ENCODE assay signal across 11 cellular contexts in the genomic region with DNA sequence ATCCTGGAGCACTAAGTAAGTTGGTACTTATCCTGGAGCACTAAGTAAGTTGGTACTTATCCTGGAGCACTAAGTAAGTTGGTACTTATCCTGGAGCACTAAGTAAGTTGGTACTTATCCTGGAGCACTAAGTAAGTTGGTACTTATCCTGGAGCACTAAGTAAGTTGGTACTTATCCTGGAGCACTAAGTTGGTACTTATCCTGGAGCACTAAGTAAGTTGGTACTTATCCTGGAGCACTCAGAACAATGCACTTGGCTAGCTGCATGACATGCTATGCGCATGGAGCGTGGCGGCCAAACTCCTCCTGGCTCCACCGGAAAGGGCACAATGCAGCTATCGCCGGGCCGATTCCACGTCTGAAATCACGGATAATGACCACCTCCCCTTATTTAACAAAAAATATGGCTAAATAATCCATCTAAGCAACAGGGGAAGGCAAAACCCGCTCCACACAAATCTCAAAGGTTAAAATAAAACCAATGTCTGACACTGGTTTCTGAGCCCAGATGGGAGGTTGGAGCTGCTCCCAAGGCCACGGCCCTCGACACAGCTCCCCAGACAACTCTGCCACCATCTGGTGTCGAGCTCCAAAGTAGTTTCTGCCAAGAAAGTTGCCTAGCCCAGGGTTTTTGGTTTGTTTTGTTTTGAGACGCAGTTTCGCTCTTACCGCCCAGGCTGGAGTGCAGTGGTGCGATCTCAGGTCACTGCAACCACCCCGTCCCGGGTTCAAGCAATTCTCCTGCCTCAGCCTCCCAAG. TPM values are rescaled to one million over a fixed set of nuclear protein-coding genes. Genes with fewer than 3 reads are reported as not detected.
DNase-seq lines count a peak whose midpoint lies in the region; ATAC-seq, FAIRE-seq and TF ChIP-seq lines count a peak whose summit lies in the region.
"Not testable (repeated sequence)": the region's sequence is repeated elsewhere in the genome, so short reads cannot be mapped to it uniquely, and the experiment has no call there.
"Had no signal": no experiment of that assay in that cellular context is flagged by ENCODE, and none has a peak within 500 bp of the region (broad histone marks: within the 10 kb centered on the region; RNA-seq: fewer than 3 reads in every experiment).

No MANE protein-coding gene starts in this region.

- peaks cover 12% of the 10 kb centered on the region for H3K79me1 ChIP-seq in H1 (ENCODE audit: low read depth, low read length)

- in situ Hi-C loops in HepG2 (cut with HindIII; ENCODE audit: extremely low pct_ligation_motif_present, low pct_unique_long_range_greater_than_20kb): loop anchor here (10.0 kb wide), 1 partner anchor 366 kb away; no protein-coding TSS in a partner anchor

- CTCF ChIA-PET in Caco-2 (lab: Charles Lee); HepG2 (lab: Yijun Ruan, JAX; ENCODE audit: low intra/inter-chr PET ratio, low total read pairs): not testable (repeated sequence)
- CTCF ChIA-PET in activated CD8-positive, alpha-beta T cell treated with anti-CD3 and anti-CD28 coated beads for 36 hours (lab: Charles Lee): interaction anchor here (1.1 to 1.3 kb wide), 3 partner anchors 80 to 494 kb away, joined by 3 to 4 read pairs (median 3); no protein-coding TSS in a partner anchor
- CTCF ChIA-PET in H1 (lab: Charles Lee; ENCODE audit: partially characterized antibody): interaction anchor here (0.6 to 10.6 kb wide), 10 partner anchors 8 to 310 kb away, joined by 3 to 99 read pairs (median 4); a partner anchor contains a TSS

- H3K36me3 ChIP-seq in Caco-2 (ENCODE audit: control insufficient read depth, insufficient read depth, low read length): peaks cover 11% of the 10 kb centered on the region
- H3K36me3 ChIP-seq in astrocyte (ENCODE audit: insufficient read depth, low read length): not testable (repeated sequence)
- peaks cover 2 to 13% (median 11%) of the 10 kb centered on the region in 4 experiments; a peak in 6 of 8 replicates for H3K36me3 ChIP-seq in H1 (ENCODE audit: control insufficient read depth in 2 of 4, insufficient read depth in 4 of 4, low read length in 3 of 4)
- peaks cover 17 to 34% of the 10 kb centered on the region in 2 experiments; a peak in 4 of 5 replicates for H3K36me3 ChIP-seq in HepG2 (replicated peaks in 1 of 2; ENCODE audit: control insufficient read depth in 1 of 2, insufficient read depth in 2 of 2, low read length in 2 of 2)

- not testable (repeated sequence) for H3K23me2 ChIP-seq in H1 (ENCODE audit: low read depth, low read length)

- not testable (repeated sequence) for TF ChIP-seq CTCF in Caco-2 (IDR thresholded peaks at IDR 0.05; ENCODE audit: insufficient read depth in 1 of 2, low read depth in 1 of 2, low read length in 1 of 2, severe bottlenecking in 1 of 2, unreplicated experiment in 1 of 2); activated CD8-positive, alpha-beta T cell treated with anti-CD3 and anti-CD28 coated beads for 36 hours (IDR thresholded peaks at IDR 0.05); astrocyte (IDR thresholded peaks at IDR 0.05; ENCODE audit: insufficient read depth, low read depth, low read length); H1 (IDR thresholded peaks at IDR 0.05; ENCODE audit: control extremely low read depth in 1 of 3, insufficient read depth in 1 of 3, low read depth in 1 of 3, low read length in 3 of 3); HepG2 (CRISPR knock-in tag; IDR thresholded peaks at IDR 0.05)

- H3K27me3 Mint-ChIP-seq in Caco-2 (ENCODE audit: insufficient read depth, unreplicated experiment); activated CD8-positive, alpha-beta T cell treated with anti-CD3 and anti-CD28 coated beads for 36 hours; astrocyte (ENCODE audit: low read depth, unreplicated experiment): not testable (repeated sequence)

- not testable (repeated sequence) for H3K9me3 Mint-ChIP-seq in Caco-2 (ENCODE audit: unreplicated experiment); activated CD8-positive, alpha-beta T cell treated with anti-CD3 and anti-CD28 coated beads for 36 hours; astrocyte (ENCODE audit: unreplicated experiment); stimulated activated effector memory CD8-positive, alpha-beta T cell treated with anti-CD3 and anti-CD28 coated beads, Interleukin-12 subunit alpha, Interleukin-12 subunit beta, amount 100 ng/mL, for 72 hours

- H4K20me1 ChIP-seq in astrocyte (ENCODE audit: insufficient read depth, low read length) (peaks cover 48% of the 10 kb centered on the region), H1 (replicated peaks in 1 of 2; ENCODE audit: control insufficient read depth in 1 of 2, insufficient read depth in 2 of 2, low read length in 2 of 2) (peaks cover 0 to 16% of the 10 kb centered on the region in 2 experiments)
- not testable (repeated sequence) for H4K20me1 ChIP-seq in HepG2 (ENCODE audit: insufficient read depth, low read length)

- DNase-seq in Caco-2; astrocyte (ENCODE audit: low read depth); H1 (ENCODE audit: low read depth in 1 of 2, low spot score in 2 of 2); HepG2 (ENCODE audit: low spot score); stimulated activated effector memory CD8-positive, alpha-beta T cell treated with anti-CD3 and anti-CD28 coated beads, Interleukin-12 subunit alpha, Interleukin-12 subunit beta, amount 100 ng/mL, for 72 hours (ENCODE audit: low spot score in 2 of 2): not testable (repeated sequence)
- peak; percentile 24 for DNase-seq in NCI-H446 treated with DMSO at 0.1 percent for 48 hours (lab: John Stamatoyannopoulos, UW)
- peak; percentile 7 for DNase-seq in activated CD8-positive, alpha-beta T cell treated with anti-CD3 and anti-CD28 coated beads for 36 hours

- H3K79me2 ChIP-seq in astrocyte (ENCODE audit: insufficient read depth, low read length) (peaks cover 52% of the 10 kb centered on the region), H1 (ENCODE audit: control insufficient read depth in 1 of 2, insufficient read depth in 2 of 2, low read length in 2 of 2) (peaks cover 0 to 14% of the 10 kb centered on the region in 2 experiments; a peak in 2 of 4 replicates)
- H3K79me2 ChIP-seq in HepG2 (ENCODE audit: insufficient read depth, low read length): not testable (repeated sequence)

- H3K4me3 Mint-ChIP-seq in Caco-2 (ENCODE audit: unreplicated experiment); activated CD8-positive, alpha-beta T cell treated with anti-CD3 and anti-CD28 coated beads for 36 hours; astrocyte (ENCODE audit: unreplicated experiment); stimulated activated effector memory CD8-positive, alpha-beta T cell treated with anti-CD3 and anti-CD28 coated beads, Interleukin-12 subunit alpha, Interleukin-12 subunit beta, amount 100 ng/mL, for 72 hours: not testable (repeated sequence)

- POLR2A ChIA-PET in Caco-2 (lab: Charles Lee) (interaction anchor here (0.7 kb wide), 1 partner anchor 22 kb away, joined by 8 read pairs; no protein-coding TSS in a partner anchor), H1 (lab: Charles Lee; ENCODE audit: partially characterized antibody) (interaction anchor here (0.6 to 1.9 kb wide), 3 partner anchors 20 to 271 kb away, joined by 3 to 8 read pairs (median 4); no protein-coding TSS in a partner anchor)
- POLR2A ChIA-PET in activated CD8-positive, alpha-beta T cell treated with anti-CD3 and anti-CD28 coated beads for 36 hours (lab: Charles Lee); HepG2 (lab: Yijun Ruan, JAX): not testable (repeated sequence)

- H3K14ac ChIP-seq in H1 (ENCODE audit: insufficient read length): not testable (repeated sequence)

- H2BK20ac ChIP-seq in H1 (ENCODE audit: low read length): not testable (repeated sequence)

- not testable (repeated sequence) for BruUV-seq in Caco-2 (replicated peaks; lab: Mats Ljungman, UMichigan); HepG2 (replicated peaks; lab: Mats Ljungman, UMichigan)

- H4K8ac ChIP-seq in H1 (ENCODE audit: extremely low read depth, insufficient read depth, low read length): not testable (repeated sequence)

- H3K56ac ChIP-seq in H1 (replicated peaks; ENCODE audit: insufficient read length, low read depth, low read length): not testable (repeated sequence)

- not testable (repeated sequence) for FAIRE-seq in astrocyte (lab: Jason Lieb, UNC); H1 (lab: Jason Lieb, UNC); HepG2 (lab: Jason Lieb, UNC)

- H4K5ac ChIP-seq in H1 (ENCODE audit: insufficient read length, low read depth, low read length): not testable (repeated sequence)

- peak overlapping the region; percentile 96 for H3K27ac ChIP-seq in astrocyte (ENCODE audit: low read depth, low read length)
- H3K27ac ChIP-seq in H1 (ENCODE audit: low read depth, low read length); HepG2 (ENCODE audit: extremely low read length, insufficient read depth, low read length): not testable (repeated sequence)

- H2BK15ac ChIP-seq in H1 (ENCODE audit: low read length): peak overlapping the region; percentile 2; the same call in 1 of the 2 replicates

- TF ChIP-seq POLR2A in H1 (IDR thresholded peaks at IDR 0.05; ENCODE audit: control extremely low read depth in 1 of 2, low read depth in 2 of 2, low read length in 2 of 2): not testable (repeated sequence)
- TF ChIP-seq POLR2A in HepG2 (IDR thresholded peaks at IDR 0.05; ENCODE audit: insufficient read depth in 1 of 2, low read depth in 2 of 2, low read length in 2 of 2): 0 out of 4 replicates have a peak, but pooled peaks of 1 of the 2 experiments have one; percentile 3

- not testable (repeated sequence) for H2AK5ac ChIP-seq in H1 (ENCODE audit: low read depth, low read length)

- peak overlapping the region; percentile 30 for H3K27ac Mint-ChIP-seq in Caco-2 (ENCODE audit: unreplicated experiment)
- H3K27ac Mint-ChIP-seq in activated CD8-positive, alpha-beta T cell treated with anti-CD3 and anti-CD28 coated beads for 36 hours; astrocyte (ENCODE audit: unreplicated experiment): not testable (repeated sequence)
- H3K27ac Mint-ChIP-seq in stimulated activated effector memory CD8-positive, alpha-beta T cell treated with anti-CD3 and anti-CD28 coated beads, Interleukin-12 subunit alpha, Interleukin-12 subunit beta, amount 100 ng/mL, for 72 hours: peak overlapping the region; percentile 90

- H3K4me1 Mint-ChIP-seq in Caco-2 (ENCODE audit: low read depth, unreplicated experiment): peaks cover 20% of the 10 kb centered on the region
- H3K4me1 Mint-ChIP-seq in activated CD8-positive, alpha-beta T cell treated with anti-CD3 and anti-CD28 coated beads for 36 hours (ENCODE audit: low read depth): peaks cover 47% of the 10 kb centered on the region
- peaks cover 37% of the 10 kb centered on the region for H3K4me1 Mint-ChIP-seq in astrocyte (ENCODE audit: low read depth, unreplicated experiment)
- H3K4me1 Mint-ChIP-seq in stimulated activated effector memory CD8-positive, alpha-beta T cell treated with anti-CD3 and anti-CD28 coated beads, Interleukin-12 subunit alpha, Interleukin-12 subunit beta, amount 100 ng/mL, for 72 hours: peaks cover 65% of the 10 kb centered on the region

- H3K4ac ChIP-seq in H1 (replicated peaks; ENCODE audit: insufficient read length, low read depth, low read length): not testable (repeated sequence)

- ATAC-seq in activated CD8-positive, alpha-beta T cell treated with anti-CD3 and anti-CD28 coated beads for 36 hours; HepG2; stimulated activated effector memory CD8-positive, alpha-beta T cell treated with anti-CD3 and anti-CD28 coated beads, Interleukin-12 subunit alpha, Interleukin-12 subunit beta, amount 100 ng/mL, for 72 hours: not testable (repeated sequence)

- H3K27me3 ChIP-seq in Caco-2 (replicated peaks; ENCODE audit: control insufficient read depth, insufficient read depth, low read length); astrocyte (ENCODE audit: insufficient read depth, low read length); H1 (replicated peaks in 1 of 4; ENCODE audit: control insufficient read depth in 3 of 4, extremely low read depth in 1 of 4, insufficient read depth in 3 of 4, low read length in 3 of 4); HepG2 (ENCODE audit: control insufficient read depth in 1 of 2, insufficient read depth in 2 of 2, low read length in 2 of 2): not testable (repeated sequence)

- not testable (repeated sequence) for H2AFZ ChIP-seq in astrocyte (ENCODE audit: low read depth, low read length); H1 (ENCODE audit: low read length); HepG2 (ENCODE audit: low read length)

- H3K4me3 ChIP-seq in Caco-2 (ENCODE audit: low read depth, low read length); astrocyte (ENCODE audit: insufficient read depth, low read depth, low read length); H1 (ENCODE audit: extremely low read depth in 1 of 4, insufficient read depth in 2 of 4, low read depth in 3 of 4, low read length in 4 of 4); HepG2 (replicated peaks in 1 of 3; ENCODE audit: insufficient read depth in 1 of 3, low read depth in 2 of 3, low read length in 3 of 3): not testable (repeated sequence)

- H2BK12ac ChIP-seq in H1 (ENCODE audit: low read depth, low read length): 0 out of 2 replicates have a peak overlapping the region, but pooled peaks have one; percentile 84

- H2BK5ac ChIP-seq in H1 (ENCODE audit: low read depth, low read length): not testable (repeated sequence)

- H3K9ac ChIP-seq in astrocyte (ENCODE audit: low read length); H1 (replicated peaks in 1 of 4; ENCODE audit: extremely low read depth in 1 of 4, low read depth in 3 of 4, low read length in 3 of 4); HepG2 (ENCODE audit: insufficient read depth, low read depth, low read length): not testable (repeated sequence)

- not testable (repeated sequence) for H3K9me3 ChIP-seq in Caco-2; astrocyte (ENCODE audit: insufficient read depth, low read depth, low read length); H1 (ENCODE audit: insufficient read depth in 2 of 2, low read depth in 1 of 2, low read length in 1 of 2); HepG2 (ENCODE audit: low read length)

- not testable (repeated sequence) for H3K23ac ChIP-seq in H1 (ENCODE audit: insufficient read length)

- TF ChIP-seq RAD21 in H1 (IDR thresholded peaks at IDR 0.05 in 1 of 2, conservative IDR thresholded peaks at IDR 0.05 in 1 of 2; ENCODE audit: low read depth in 2 of 2, low read length in 2 of 2); HepG2 (CRISPR knock-in tag; IDR thresholded peaks at IDR 0.05): not testable (repeated sequence)

- not testable (repeated sequence) for H3K4me2 ChIP-seq in astrocyte (ENCODE audit: low read length); H1 (ENCODE audit: insufficient read depth in 1 of 2, low read depth in 2 of 2, low read length in 2 of 2); HepG2 (ENCODE audit: low read depth, low read length)

- H3K36me3 Mint-ChIP-seq in Caco-2 (ENCODE audit: insufficient read depth, unreplicated experiment) (peaks cover 65% of the 10 kb centered on the region), astrocyte (ENCODE audit: low read depth, unreplicated experiment) (peaks cover 14% of the 10 kb centered on the region)
- peaks cover 28% of the 10 kb centered on the region for H3K36me3 Mint-ChIP-seq in activated CD8-positive, alpha-beta T cell treated with anti-CD3 and anti-CD28 coated beads for 36 hours (ENCODE audit: low read depth)
- H3K36me3 Mint-ChIP-seq in stimulated activated effector memory CD8-positive, alpha-beta T cell treated with anti-CD3 and anti-CD28 coated beads, Interleukin-12 subunit alpha, Interleukin-12 subunit beta, amount 100 ng/mL, for 72 hours: peaks cover 88% of the 10 kb centered on the region

- not testable (repeated sequence) for H2BK120ac ChIP-seq in H1 (replicated peaks; ENCODE audit: low read depth, low read length)

- not testable (repeated sequence) for H4K91ac ChIP-seq in H1 (replicated peaks; ENCODE audit: insufficient read length, low read length)

- not testable (repeated sequence) for H3K18ac ChIP-seq in H1 (ENCODE audit: extremely low read depth, low read length)

- peaks cover 24% of the 10 kb centered on the region for H3K4me1 ChIP-seq in Caco-2
- H3K4me1 ChIP-seq in astrocyte (ENCODE audit: insufficient read depth, low read length): peaks cover 33% of the 10 kb centered on the region
- peaks cover 17 to 34% (median 26%) of the 10 kb centered on the region in 4 experiments for H3K4me1 ChIP-seq in H1 (replicated peaks in 1 of 4; ENCODE audit: control insufficient read depth in 3 of 4, insufficient read depth in 4 of 4, low read length in 3 of 4)
- peaks cover 12% of the 10 kb centered on the region for H3K4me1 ChIP-seq in HepG2 (ENCODE audit: insufficient read depth, low read length)

- not testable (repeated sequence) for TF ChIP-seq EP300 in H1 (IDR thresholded peaks at IDR 0.05; ENCODE audit: borderline replicate concordance in 1 of 2, low read depth in 2 of 2, low read length in 2 of 2); HepG2 (IDR thresholded peaks at IDR 0.05; ENCODE audit: low read depth in 2 of 2, low read length in 2 of 2); HepG2 (CRISPR knock-in tag; IDR thresholded peaks at IDR 0.05; ENCODE audit: borderline replicate concordance)

- WGBS in H1 (ENCODE audit: extremely low coverage in 1 of 2, insufficient coverage in 1 of 2, insufficient read length in 1 of 2, insufficient replicate concordance in 2 of 2, low coverage in 1 of 2, low lambda C conversion rate in 2 of 2, missing lambda C conversion rate in 1 of 2), 2 experiments: 93% methylated on average over 19 of the region's 19 CpGs; no CpG with 5 or more reads in 1 of the 2 experiments
- 98% methylated on average over 19 of the region's 19 CpGs for WGBS in HepG2 (ENCODE audit: low lambda C conversion rate)

- intact Hi-C loops in Caco-2 (cut with micrococcal nuclease; ENCODE audit: unreplicated experiment): loop anchor here (5.0 to 10.0 kb wide), 2 partner anchors 253 to 366 kb away; a partner anchor contains a TSS
- intact Hi-C loops in activated CD8-positive, alpha-beta T cell treated with anti-CD3 and anti-CD28 coated beads for 36 hours (cut with micrococcal nuclease); HepG2 (cut with micrococcal nuclease; ENCODE audit: unreplicated experiment): not testable (repeated sequence)

RNA-seq across cellular contexts. Expression of a gene that starts 13.8 kb away (rescaled TPM):
- 80.1 and 82.5 TPM in 2 replicates for total RNA-seq in Caco-2 (2022)
- 100 to 1,000 TPM; 161 to 171 TPM for total RNA-seq in activated CD8-positive, alpha-beta T cell treated with anti-CD3 and anti-CD28 coated beads for 36 hours
- total RNA-seq in astrocyte: 116 and 120 TPM in 2 replicates
- 77.0 and 83.8 TPM in 2 replicates for total RNA-seq in H1 (2021; fragmentation: NEBNext Ultra II Directional; extraction: Animal tissue kit (Norgen Biotek cat#: 25700))
- 66.8 and 96.1 TPM in 2 replicates for polyA plus RNA-seq in H1 (2011; rRNA removed)
- polyA plus RNA-seq in H1 (2011; cell fraction: cytosol; rRNA removed): 68.3 TPM
- 76.0 TPM for polyA plus RNA-seq in H1 (2011; cell fraction: nucleus; rRNA removed)
- 63.6 to 73.4 TPM (median 72.7 TPM) in 4 replicates for polyA plus RNA-seq in H1 (2012, experiment 1 of 2)
- 82.2 TPM for polyA plus RNA-seq in H1 (2012, experiment 2 of 2)
- polyA plus RNA-seq in H1 (2013, experiment 1 of 2): 63.4 TPM
- polyA plus RNA-seq in H1 (2013, experiment 2 of 2): 63.9 TPM
- polyA minus RNA-seq in H1 (2011; rRNA and poly(A)+ RNA removed): 41.2 and 48.6 TPM in 2 replicates
- 56.2 TPM for polyA minus RNA-seq in H1 (2011; cell fraction: cytosol; rRNA and poly(A)+ RNA removed)
- 38.8 TPM for polyA minus RNA-seq in H1 (2011; cell fraction: nucleus; rRNA and poly(A)+ RNA removed)
- total RNA-seq in HepG2 (2016; rRNA removed; fragmentation: Illumina TruSeq; extraction: Trizol): 26.7 and 50.1 TPM in 2 replicates
- 15.0 and 17.0 TPM in 2 replicates for total RNA-seq in HepG2 (2016; cell fraction: cytosol; rRNA removed; fragmentation: Illumina TruSeq; extraction: Trizol; ENCODE audit: low read depth)
- total RNA-seq in HepG2 (2016; cell fraction: insoluble cytoplasmic fraction; rRNA removed; fragmentation: Illumina TruSeq; extraction: Trizol): 27.7 and 47.8 TPM in 2 replicates
- 38.7 and 40.9 TPM in 2 replicates for total RNA-seq in HepG2 (2016; cell fraction: membrane; rRNA removed; fragmentation: Illumina TruSeq; extraction: Trizol)
- 41.7 and 45.5 TPM in 2 replicates for total RNA-seq in HepG2 (2016; cell fraction: nucleus; rRNA removed; fragmentation: Illumina TruSeq; extraction: Trizol)
- 55.3 and 72.5 TPM in 2 replicates for polyA plus RNA-seq in HepG2 (2011; rRNA removed)
- polyA plus RNA-seq in HepG2 (2011; cell fraction: cytosol; rRNA removed): 68.1 and 77.1 TPM in 2 replicates
- polyA plus RNA-seq in HepG2 (2011; cell fraction: nucleus; rRNA removed): 95.1 and 98.8 TPM in 2 replicates
- polyA plus RNA-seq in HepG2 (2012): 54.8 and 70.3 TPM in 2 replicates
- polyA plus RNA-seq in HepG2 (2016; cell fraction: cytosol; fragmentation: Illumina TruSeq; extraction: Trizol; ENCODE audit: low read depth): 24.2 and 28.9 TPM in 2 replicates
- polyA plus RNA-seq in HepG2 (2016; cell fraction: insoluble cytoplasmic fraction; fragmentation: Illumina TruSeq; extraction: Trizol; ENCODE audit: low read depth): 31.3 and 35.5 TPM in 2 replicates
- polyA plus RNA-seq in HepG2 (2016; cell fraction: membrane; fragmentation: Illumina TruSeq; extraction: Trizol; ENCODE audit: low read depth): 36.5 and 42.6 TPM in 2 replicates
- 88.1 and 90.9 TPM in 2 replicates for polyA plus RNA-seq in HepG2 (2016; cell fraction: nucleus; fragmentation: Illumina TruSeq; extraction: Trizol; ENCODE audit: insufficient read depth, low read depth)
- 47.5 and 138 TPM in 2 replicates for polyA minus RNA-seq in HepG2 (2011; rRNA and poly(A)+ RNA removed; ENCODE audit: low replicate concordance)
- 68.3 and 69.5 TPM in 2 replicates for polyA minus RNA-seq in HepG2 (2011; cell fraction: cytosol; rRNA and poly(A)+ RNA removed)
- 44.8 and 54.2 TPM in 2 replicates for polyA minus RNA-seq in HepG2 (2011; cell fraction: nucleus; rRNA and poly(A)+ RNA removed)

RNA-seq across cellular contexts. Expression of a gene that starts 49.0 kb away (rescaled TPM):
- total RNA-seq in Caco-2 (2022) (not detected in 2 replicates), astrocyte (not detected in 2 replicates), HepG2 (2016; rRNA removed; fragmentation: Illumina TruSeq; extraction: Trizol) (not detected in 2 replicates)
- not detected for total RNA-seq in activated CD8-positive, alpha-beta T cell treated with anti-CD3 and anti-CD28 coated beads for 36 hours
- not detected in 2 replicates for total RNA-seq in H1 (2021; fragmentation: NEBNext Ultra II Directional; extraction: Animal tissue kit (Norgen Biotek cat#: 25700))
- polyA plus RNA-seq in H1 (2011; rRNA removed) (not detected in 2 replicates), HepG2 (2011; rRNA removed) (not detected in 2 replicates)
- polyA plus RNA-seq in H1 (2011; cell fraction: cytosol; rRNA removed): not detected
- polyA plus RNA-seq in H1 (2011; cell fraction: nucleus; rRNA removed): not detected
- not detected in 4 replicates for polyA plus RNA-seq in H1 (2012, experiment 1 of 2)
- not detected for polyA plus RNA-seq in H1 (2012, experiment 2 of 2)
- not detected for polyA plus RNA-seq in H1 (2013, experiment 1 of 2)
- not detected for polyA plus RNA-seq in H1 (2013, experiment 2 of 2)
- not detected in 2 replicates for polyA minus RNA-seq in H1 (2011; rRNA and poly(A)+ RNA removed)
- polyA minus RNA-seq in H1 (2011; cell fraction: cytosol; rRNA and poly(A)+ RNA removed): not detected
- polyA minus RNA-seq in H1 (2011; cell fraction: nucleus; rRNA and poly(A)+ RNA removed): not detected
- total RNA-seq in HepG2 (2016; cell fraction: cytosol; rRNA removed; fragmentation: Illumina TruSeq; extraction: Trizol; ENCODE audit: low read depth): not detected in 2 replicates
- total RNA-seq in HepG2 (2016; cell fraction: insoluble cytoplasmic fraction; rRNA removed; fragmentation: Illumina TruSeq; extraction: Trizol): not detected in 2 replicates
- total RNA-seq in HepG2 (2016; cell fraction: membrane; rRNA removed; fragmentation: Illumina TruSeq; extraction: Trizol): not detected in 2 replicates
- not detected in 2 replicates for total RNA-seq in HepG2 (2016; cell fraction: nucleus; rRNA removed; fragmentation: Illumina TruSeq; extraction: Trizol)
- polyA plus RNA-seq in HepG2 (2011; cell fraction: cytosol; rRNA removed): not detected in 2 replicates
- polyA plus RNA-seq in HepG2 (2011; cell fraction: nucleus; rRNA removed): not detected in 2 replicates
- not detected in 2 replicates for polyA plus RNA-seq in HepG2 (2012)
- polyA plus RNA-seq in HepG2 (2016; cell fraction: cytosol; fragmentation: Illumina TruSeq; extraction: Trizol; ENCODE audit: low read depth): not detected in 2 replicates
- polyA plus RNA-seq in HepG2 (2016; cell fraction: insoluble cytoplasmic fraction; fragmentation: Illumina TruSeq; extraction: Trizol; ENCODE audit: low read depth): not detected in 2 replicates
- polyA plus RNA-seq in HepG2 (2016; cell fraction: membrane; fragmentation: Illumina TruSeq; extraction: Trizol; ENCODE audit: low read depth): not detected in 2 replicates
- not detected in 2 replicates for polyA plus RNA-seq in HepG2 (2016; cell fraction: nucleus; fragmentation: Illumina TruSeq; extraction: Trizol; ENCODE audit: insufficient read depth, low read depth)
- polyA minus RNA-seq in HepG2 (2011; rRNA and poly(A)+ RNA removed; ENCODE audit: low replicate concordance): not detected in 2 replicates
- not detected in 2 replicates for polyA minus RNA-seq in HepG2 (2011; cell fraction: cytosol; rRNA and poly(A)+ RNA removed)
- not detected in 2 replicates for polyA minus RNA-seq in HepG2 (2011; cell fraction: nucleus; rRNA and poly(A)+ RNA removed)
- total RNA-seq: CD4-positive, alpha-beta memory T cell; Peyer's patch had no signal
- polyA plus RNA-seq: AG04450; CD4-positive, alpha-beta memory T cell; IgD-negative memory B cell had no signal
